8 cellular contexts compared by ENCODE assay signal in the genomic region with DNA sequence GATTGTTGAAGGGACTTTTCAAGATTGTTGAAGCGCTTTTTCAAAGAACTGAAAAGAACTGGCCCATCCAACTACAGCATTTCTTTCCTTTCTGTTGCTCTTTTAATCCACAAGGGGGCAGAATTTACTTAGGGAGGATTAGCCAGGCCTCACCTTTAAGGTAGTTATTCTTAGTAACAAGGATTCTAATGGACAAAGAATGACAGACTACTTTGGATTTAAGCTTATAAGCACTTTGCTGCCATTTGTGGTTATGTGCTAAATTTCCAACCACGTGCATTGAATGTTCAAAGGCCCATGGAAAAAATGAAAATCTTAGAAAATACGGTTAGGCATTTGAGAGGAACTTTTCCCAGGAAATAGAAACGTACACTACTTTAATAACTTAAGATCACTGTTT. TPM values are rescaled to one million over a fixed set of nuclear protein-coding genes. Genes with fewer than 3 reads are reported as not detected.
A peak's percentile ranks its signal among the peaks of the same experiment; 100 is the strongest.
DNase-seq lines count a peak whose midpoint lies in the region; ATAC-seq and TF ChIP-seq lines count a peak whose summit lies in the region.

No MANE protein-coding gene starts in this region.

- DNase-seq in A172 (ENCODE audit: low spot score) (peak; percentile 38), GM12864 (ENCODE audit: low read depth) (no peak), NCI-H2029 (lab: John Stamatoyannopoulos, UW) (peak; percentile 56), heart left ventricle (no peak), renal cortical epithelial cell (ENCODE audit: low read depth) (peak; percentile 76)

- H3K27me3 ChIP-seq in heart left ventricle = no peaks in the 10 kb centered on the region

- TF ChIP-seq CTCF in GM12864 (IDR thresholded peaks at IDR 0.05; ENCODE audit: low read depth, low read length, missing control alignments) = peak; percentile 60
- peak; percentile 42 for TF ChIP-seq CTCF in WI38 (IDR thresholded peaks at IDR 0.05; ENCODE audit: low read depth, low read length)
- peak; percentile 65 to 86 (median 76) for TF ChIP-seq CTCF in heart left ventricle (IDR thresholded peaks at IDR 0.05)

- WGBS in heart left ventricle, 4 donors = 60 to 71% (median 68%) methylated on average over 4 of the region's 4 CpGs

- intact Hi-C loops in heart left ventricle (cut with DNase I) = loop anchor here (1.0 to 10.0 kb wide), 5 partner anchors 135 to 366 kb away; no protein-coding TSS in a partner anchor

- ATAC-seq in heart left ventricle = peak; percentile 27 to 83 (median 66)
- ATAC-seq in HG02588 (IDR thresholded peaks at IDR 0.05; ENCODE audit: unreplicated experiment) = no peak
- no peak for ATAC-seq in GM18868 (IDR thresholded peaks at IDR 0.05; ENCODE audit: unreplicated experiment)

- no peak for TF ChIP-seq POLR2A in heart left ventricle (IDR thresholded peaks at IDR 0.05)

- no peaks in the 10 kb centered on the region for H3K36me3 ChIP-seq in heart left ventricle

- H3K4me3 ChIP-seq in GM12864 (ENCODE audit: low read depth, low read length) (no peak overlapping the region), WI38 (ENCODE audit: low read depth, low read length) (no peak overlapping the region), heart left ventricle (no peak overlapping the region)

- H3K27ac ChIP-seq in heart left ventricle = peak overlapping the region in 1 of 12 donors; percentile 40

- peaks cover 0 to 6% (median 0%) of the 10 kb centered on the region in 12 donors for H3K4me1 ChIP-seq in heart left ventricle

- H3K9me3 ChIP-seq in heart left ventricle = peaks cover 0 to 12% (median 2%) of the 10 kb centered on the region in 12 donors

RNA-seq across cellular contexts. Expression of gene HSPA8, which starts 49.5 kb away (rescaled TPM):
- total RNA-seq in A172 (2014; rRNA removed; shearing (Covaris generic)) = 3,086 and 3,613 TPM in 2 replicates
- 1,000 to 10,000 TPM in 7 of 9 donors, 100 to 1,000 TPM in 2; 650 to 1,438 (median 1,101) TPM for total RNA-seq in heart left ventricle
- 1,000 to 10,000 TPM in 1 of 2 donors, 10 to 100 TPM in 1; 58.9 to 2,193 TPM for polyA plus RNA-seq in heart left ventricle
- 1,819 and 2,648 TPM in 2 replicates for total RNA-seq in renal cortical epithelial cell

Comparison
In these comparisons a context has a peak if more than half of its experiments do, and no peak if none do; other contexts are left out.
1. DNase-seq: peak in A172 (single experiment), NCI-H2029 (single experiment) and renal cortical epithelial cell (single experiment); none in GM12864 (single experiment) and heart left ventricle (0 of 5).
2. ATAC-seq: peak in heart left ventricle (4 of 4); none in HG02588 (single experiment) and GM18868 (single experiment).
3. Peak in every context shown above with its lines, with median percentiles within 50 percentile points of each other: CTCF ChIP-seq.